In genomic region chr3:122941233-122942206, GRCh38 we compare ENCODE assay signal across 11 cellular contexts.
DNase-seq lines count a peak whose midpoint lies in the region; ATAC-seq and TF ChIP-seq lines count a peak whose summit lies in the region.
"Had no signal": no experiment of that assay in that cellular context is flagged by ENCODE, and none has a peak within 500 bp of the region (broad histone marks: within the 10 kb centered on the region; RNA-seq: fewer than 3 reads in every experiment).

No MANE protein-coding gene starts in this region.

- H4K20me1 ChIP-seq in fibroblast of lung (ENCODE audit: control insufficient read depth, extremely low read depth, insufficient read depth, low read length): no peaks in the 10 kb centered on the region

- H3K9me3 ChIP-seq in left ventricle myocardium inferior (replicated peaks): no peaks in the 10 kb centered on the region
- no peaks in the 10 kb centered on the region for H3K9me3 ChIP-seq in SK-N-MC (ENCODE audit: low read depth, low read length)
- H3K9me3 ChIP-seq in fibroblast of lung (ENCODE audit: control insufficient read depth, insufficient read depth, low read depth, low read length): no peaks in the 10 kb centered on the region
- no peaks in the 10 kb centered on the region for H3K9me3 ChIP-seq in uterus

- ATAC-seq in Right ventricle myocardium inferior (no peak), HG02840 (IDR thresholded peaks at IDR 0.05; ENCODE audit: low FRiP score, unreplicated experiment) (no peak), GM18519 (IDR thresholded peaks at IDR 0.05; ENCODE audit: low FRiP score, unreplicated experiment) (no peak)

- H3K27me3 ChIP-seq in left ventricle myocardium inferior (ENCODE audit: low read depth) (no peaks in the 10 kb centered on the region), fibroblast of lung (ENCODE audit: control insufficient read depth, insufficient read depth, low read length) (peaks cover 6% of the 10 kb centered on the region), uterus (no peaks in the 10 kb centered on the region)

- no peak for TF ChIP-seq POLR2A in uterus (IDR thresholded peaks at IDR 0.05)

- DNase-seq in left ventricle myocardium inferior (no peak), Right ventricle myocardium inferior (ENCODE audit: missing footprints) (no peak), SK-N-MC (ENCODE audit: low read depth, low spot score) (no peak), fibroblast of lung (ENCODE audit: low read depth in 2 of 2) (no peak), uterus (no peak), COLO668 (lab: John Stamatoyannopoulos, UW; ENCODE audit: unreplicated experiment) (no peak)
- DNase-seq: cerebellar nuclear complex, NCI-H226 had no signal

- H3K79me2 ChIP-seq in fibroblast of lung (ENCODE audit: control insufficient read depth, insufficient read depth, low read length): no peaks in the 10 kb centered on the region

- H3K27ac ChIP-seq in left ventricle myocardium inferior (replicated peaks): peak overlapping the region; percentile 61
- H3K27ac ChIP-seq in SK-N-MC: peak overlapping the region; percentile 89
- H3K27ac ChIP-seq in fibroblast of lung (ENCODE audit: insufficient read depth, low read length): no peak overlapping the region
- peak overlapping the region; percentile 46 to 71 for H3K27ac ChIP-seq in uterus
- H3K27ac ChIP-seq: C4-2B had no signal

- intact Hi-C loops in left ventricle myocardium inferior (cut with micrococcal nuclease) (loop anchor here (5.0 kb wide), 1 partner anchor 86 kb away; the partner anchor contains the start of gene SEMA5B), Right ventricle myocardium inferior (cut with DNase I) (loop anchor here (10.0 kb wide), 1 partner anchor 613 kb away; no protein-coding TSS in a partner anchor), uterus (cut with DNase I; ENCODE audit: low total_unique reads) (loop anchor here (10.0 kb wide), 1 partner anchor 83 kb away; the partner anchor contains the start of gene SEMA5B)

- H3K4me1 ChIP-seq in left ventricle myocardium inferior (peaks cover 41% of the 10 kb centered on the region), fibroblast of lung (ENCODE audit: control insufficient read depth, extremely low read depth, insufficient read depth, low read length) (no peaks in the 10 kb centered on the region), uterus (no peaks in the 10 kb centered on the region)

- H3K36me3 ChIP-seq in left ventricle myocardium inferior (no peaks in the 10 kb centered on the region), SK-N-MC (ENCODE audit: insufficient read depth, low read length) (peaks cover 50% of the 10 kb centered on the region), fibroblast of lung (ENCODE audit: control insufficient read depth, insufficient read depth, low read length) (no peaks in the 10 kb centered on the region), uterus (no peaks in the 10 kb centered on the region)

- TF ChIP-seq CTCF in left ventricle myocardium inferior (IDR thresholded peaks at IDR 0.05; ENCODE audit: borderline replicate concordance) (peak; percentile 33), fibroblast of lung (conservative IDR thresholded peaks at IDR 0.05 in 1 of 2, IDR thresholded peaks at IDR 0.05 in 1 of 2; ENCODE audit: low read depth in 1 of 2, low read length in 2 of 2) (peak; percentile 39 to 54), uterus (IDR thresholded peaks at IDR 0.05) (no peak)

- H2AFZ ChIP-seq in fibroblast of lung (ENCODE audit: low read length): no peak overlapping the region

- H3K9ac ChIP-seq in SK-N-MC (ENCODE audit: insufficient read length): peak overlapping the region; percentile 21
- no peak overlapping the region for H3K9ac ChIP-seq in fibroblast of lung (ENCODE audit: insufficient read depth, low read length)

- no peak overlapping the region for H3K4me2 ChIP-seq in fibroblast of lung (ENCODE audit: extremely low read depth, insufficient read depth, low read length)

- H3K4me3 ChIP-seq in left ventricle myocardium inferior (no peak overlapping the region), SK-N-MC (peak overlapping the region; percentile 47), fibroblast of lung (replicated peaks in 1 of 4; ENCODE audit: control extremely low read depth in 1 of 4, insufficient read depth in 1 of 4, low read depth in 3 of 4, low read length in 4 of 4) (no peak overlapping the region), uterus (no peak overlapping the region)

Comparison
In these comparisons a context has a peak if more than half of its experiments do, and no peak if none do; other contexts are left out.
1. CTCF ChIP-seq: peak in left ventricle myocardium inferior (single experiment) and fibroblast of lung (2 of 2); none in uterus (0 of 4).